ENCODE assay signal across 8 cellular contexts in the genomic region with DNA sequence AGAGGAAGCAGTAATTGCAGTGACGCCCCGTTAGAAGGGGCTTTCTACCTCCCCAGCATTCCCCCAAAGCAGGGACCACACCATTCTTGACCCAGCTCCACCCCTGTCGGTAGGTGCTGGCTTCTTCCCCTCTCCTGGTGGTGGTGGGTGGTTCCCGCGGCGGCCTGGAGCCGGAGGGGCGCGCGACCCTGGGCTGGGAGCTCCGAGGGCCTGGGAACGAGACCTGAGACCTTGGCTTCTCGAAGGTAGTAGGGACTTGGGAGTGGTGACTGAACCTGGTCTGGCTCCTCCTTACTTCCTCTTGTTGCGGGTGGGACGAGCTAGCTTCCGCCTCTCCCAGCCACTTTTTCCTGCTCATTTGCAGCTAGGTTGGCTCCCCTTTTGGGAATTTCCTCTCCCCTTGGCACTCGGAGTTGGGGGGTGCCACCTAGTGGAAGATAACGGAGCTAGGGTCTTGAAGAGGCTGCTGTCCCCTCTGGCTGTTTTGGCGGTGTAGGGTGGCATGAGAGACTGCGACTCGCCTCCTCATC. TPM values are rescaled to one million over a fixed set of nuclear protein-coding genes. Genes with fewer than 3 reads are reported as not detected.
A peak's percentile ranks its signal among the peaks of the same experiment; 100 is the strongest.
DNase-seq lines count a peak whose midpoint lies in the region; ATAC-seq and TF ChIP-seq lines count a peak whose summit lies in the region.

No MANE protein-coding gene starts in this region.

- DNase-seq in stimulated activated CD4-positive, alpha-beta T cell treated with anti-CD3 and anti-CD28 coated beads, Interleukin-12 subunit alpha, Interleukin-12 subunit beta, amount 100 ng/mL, for 4 hours = peak; percentile 30
- DNase-seq in stimulated activated CD4-positive, alpha-beta T cell treated with anti-CD3 and anti-CD28 coated beads, Interleukin-4, amount 100 ng/mL, for 4 hours = no peak
- DNase-seq in Panc1 (ENCODE audit: low read depth, low spot score) (no peak), amygdala (lab: John Stamatoyannopoulos, UW) (peak in 46 of 56 donors; percentile 21 to 72 (median 50)), heart left ventricle (peak in 3 of 5 donors; percentile 56 to 67 (median 63)), osteocyte (ENCODE audit: extremely low spot score, unreplicated experiment) (no peak), NK-92 (lab: John Stamatoyannopoulos, UW; ENCODE audit: unreplicated experiment) (no peak)

- no peak for TF ChIP-seq POLR2A in heart left ventricle (IDR thresholded peaks at IDR 0.05)

- CTCF ChIA-PET in Panc1 (lab: Charles Lee) = interaction anchor here (0.6 kb wide), 1 partner anchor 356 kb away, joined by 11 read pairs; no protein-coding TSS in a partner anchor

- peaks cover 2% of the 10 kb centered on the region for H3K36me3 Mint-ChIP-seq in osteocyte (ENCODE audit: unreplicated experiment)

- peak overlapping the region; percentile 81 for H3K4me3 ChIP-seq in HUES48 (ENCODE audit: low read depth, low read length)
- peak overlapping the region; percentile 95 for H3K4me3 ChIP-seq in Panc1 (ENCODE audit: low read depth in 2 of 2, low read length in 2 of 2)
- peak overlapping the region; percentile 43 to 99 (median 80) for H3K4me3 ChIP-seq in heart left ventricle

- peak overlapping the region; percentile 95 for H3K4me3 Mint-ChIP-seq in osteocyte (ENCODE audit: unreplicated experiment)

- 2 to 3% (median 3%) methylated on average over 18 to 21 of the region's 21 CpGs for WGBS in heart left ventricle, 4 donors

- H3K36me3 ChIP-seq in HUES48 (ENCODE audit: control insufficient read depth, insufficient read depth, low read length) (0 out of 2 replicates have a peak, but pooled peaks cover 3% of the 10 kb centered on the region), Panc1 (ENCODE audit: control insufficient read depth, insufficient read depth, low read length) (peaks cover 4% of the 10 kb centered on the region; the same call in 1 of the 2 replicates), heart left ventricle (peaks cover 0 to 23% (median 6%) of the 10 kb centered on the region in 9 donors)

- peak overlapping the region; percentile 59 for H3K27ac ChIP-seq in HUES48 (ENCODE audit: low read depth, low read length)
- peak overlapping the region; percentile 86 for H3K27ac ChIP-seq in Panc1 (ENCODE audit: low read length)
- H3K27ac ChIP-seq in heart left ventricle = peak overlapping the region; percentile 34 to 97 (median 83)

- peak overlapping the region; percentile 86 for H3K27ac Mint-ChIP-seq in osteocyte (ENCODE audit: unreplicated experiment)

- in situ Hi-C loops in Panc1 (cut with HindIII; ENCODE audit: low pct_unique_long_range_greater_than_20kb, low sequenced_read_pairs) = no loop called here

- H3K9ac ChIP-seq in HUES48 (ENCODE audit: low read depth, low read length) = peak overlapping the region; percentile 34

- H3K27me3 ChIP-seq in HUES48 (ENCODE audit: control insufficient read depth, insufficient read depth, low read length) = no peaks in the 10 kb centered on the region
- no peaks in the 10 kb centered on the region for H3K27me3 ChIP-seq in Panc1 (ENCODE audit: control insufficient read depth, insufficient read depth, low read length)
- no peaks in the 10 kb centered on the region for H3K27me3 ChIP-seq in heart left ventricle

- H3K4me1 ChIP-seq in HUES48 (ENCODE audit: control insufficient read depth, insufficient read depth, low read length) = peaks cover 5% of the 10 kb centered on the region; the same call in 1 of the 2 replicates
- H3K4me1 ChIP-seq in Panc1 (ENCODE audit: control insufficient read depth, insufficient read depth, low read length) = no peaks in the 10 kb centered on the region
- peaks cover 0 to 45% (median 12%) of the 10 kb centered on the region in 12 donors for H3K4me1 ChIP-seq in heart left ventricle

- intact Hi-C loops in Panc1 (cut with micrococcal nuclease; ENCODE audit: unreplicated experiment) (no loop called here), heart left ventricle (cut with DNase I) (loop anchor here in 2 of 10 donors (2.0 to 5.0 kb wide), 2 partner anchors 19 to 133 kb away; no protein-coding TSS in a partner anchor)

- H3K9me3 ChIP-seq in HUES48 (ENCODE audit: control insufficient read depth, insufficient read depth, low read length) = no peaks in the 10 kb centered on the region
- no peaks in the 10 kb centered on the region for H3K9me3 ChIP-seq in Panc1 (ENCODE audit: control insufficient read depth, insufficient read depth, low read depth, low read length)
- H3K9me3 ChIP-seq in heart left ventricle = no peaks in the 10 kb centered on the region

- H3K9me3 Mint-ChIP-seq in osteocyte (ENCODE audit: unreplicated experiment) = no peaks in the 10 kb centered on the region

- peaks cover 6% of the 10 kb centered on the region for H3K27me3 Mint-ChIP-seq in osteocyte (ENCODE audit: unreplicated experiment)

- POLR2A ChIA-PET in Panc1 (lab: Charles Lee) = interaction anchor here (0.6 to 1.3 kb wide), 2 partner anchors 12 to 166 kb away, joined by 3 read pairs; no protein-coding TSS in a partner anchor

- no TSS peak for BruUV-seq in Panc1 (replicated peaks; lab: Mats Ljungman, UMichigan)

- TF ChIP-seq CTCF in Panc1 (IDR thresholded peaks at IDR 0.05) = no peak; the same call in 1 of the 2 replicates
- peak in 11 of 12 donors; percentile 20 to 54 (median 40) for TF ChIP-seq CTCF in heart left ventricle (IDR thresholded peaks at IDR 0.05)
- TF ChIP-seq CTCF in osteocyte (IDR thresholded peaks at IDR 0.05) = peak; percentile 58

- peaks cover 16% of the 10 kb centered on the region for H3K4me1 Mint-ChIP-seq in osteocyte (ENCODE audit: unreplicated experiment)

- ATAC-seq in Panc1 (peak; percentile 43), heart left ventricle (peak; percentile 6 to 29 (median 21))

RNA-seq across cellular contexts. Expression of gene GRN, which starts 0.5 kb away (rescaled TPM):
- total RNA-seq in Panc1 (2021; ENCODE audit: unreplicated experiment) (304 TPM), heart left ventricle (100 to 1,000 TPM in 8 of 9 donors, 10 to 100 TPM in 1; 94.8 to 451 (median 196) TPM), osteocyte (574 and 620 TPM in 2 replicates)
- 858 TPM for polyA plus RNA-seq in Panc1 (2012; ENCODE audit: insufficient read length)
- 100 to 1,000 TPM in 1 of 2 donors, 10 to 100 TPM in 1; 44.6 to 105 TPM for polyA plus RNA-seq in heart left ventricle

RNA-seq across cellular contexts. Expression of gene FAM171A2, which starts 18.1 kb away (rescaled TPM):
- 7.6 TPM for total RNA-seq in Panc1 (2021; ENCODE audit: unreplicated experiment)
- polyA plus RNA-seq in Panc1 (2012; ENCODE audit: insufficient read length) = 11.9 TPM
- total RNA-seq in heart left ventricle = 1 to 10 TPM in 3 of 9 donors, under 1 TPM in 6; 0.40 to 2.1 (median 0.87) TPM
- under 1 TPM; 0.42 to 0.51 TPM for polyA plus RNA-seq in heart left ventricle
- 26.1 and 26.9 TPM in 2 replicates for total RNA-seq in osteocyte

RNA-seq across cellular contexts. Expression of gene SLC25A39, which starts 20.9 kb away (rescaled TPM):
- total RNA-seq in Panc1 (2021; ENCODE audit: unreplicated experiment) = 138 TPM
- polyA plus RNA-seq in Panc1 (2012; ENCODE audit: insufficient read length) = 178 TPM
- total RNA-seq in heart left ventricle = 10 to 100 TPM; 37.2 to 78.5 (median 49.7) TPM
- 10 to 100 TPM; 60.2 to 96.0 TPM for polyA plus RNA-seq in heart left ventricle
- 109 and 122 TPM in 2 replicates for total RNA-seq in osteocyte

RNA-seq across cellular contexts. Expression of gene RUNDC3A, which starts 37.2 kb away (rescaled TPM):
- total RNA-seq in Panc1 (2021; ENCODE audit: unreplicated experiment) (3.6 TPM), heart left ventricle (1 to 10 TPM in 2 of 9 donors, under 1 TPM in 6, not detected in 1; 0.27 to 1.3 (median 0.57) TPM), osteocyte (0.38 and 0.60 TPM in 2 replicates)
- 4.4 TPM for polyA plus RNA-seq in Panc1 (2012; ENCODE audit: insufficient read length)
- polyA plus RNA-seq in heart left ventricle = under 1 TPM; 0.19 to 0.57 TPM

RNA-seq across cellular contexts. Expression of gene ITGA2B, which starts 43.9 kb away (rescaled TPM):
- total RNA-seq in Panc1 (2021; ENCODE audit: unreplicated experiment) (2.4 TPM), heart left ventricle (1 to 10 TPM in 2 of 9 donors, under 1 TPM in 7; 0.16 to 1.8 (median 0.37) TPM), osteocyte (0.81 and 0.86 TPM in 2 replicates)
- 2.1 TPM for polyA plus RNA-seq in Panc1 (2012; ENCODE audit: insufficient read length)
- polyA plus RNA-seq in heart left ventricle = under 1 TPM; 0.22 to 0.34 TPM

Comparison
In these comparisons a context has a peak if more than half of its experiments do, and no peak if none do; other contexts are left out.
1. DNase-seq: peak in stimulated activated CD4-positive, alpha-beta T cell treated with anti-CD3 and anti-CD28 coated beads, Interleukin-12 subunit alpha, Interleukin-12 subunit beta, amount 100 ng/mL, for 4 hours (single experiment), amygdala (46 of 56) and heart left ventricle (3 of 5); none in stimulated activated CD4-positive, alpha-beta T cell treated with anti-CD3 and anti-CD28 coated beads, Interleukin-4, amount 100 ng/mL, for 4 hours (0 of 2), Panc1 (single experiment), osteocyte (single experiment) and NK-92 (single experiment).
2. Peak in every context shown above with its lines, with median percentiles within 50 percentile points of each other: H3K27ac ChIP-seq and H3K4me3 ChIP-seq.